20 cellular contexts compared by ENCODE assay signal in the genomic region with DNA sequence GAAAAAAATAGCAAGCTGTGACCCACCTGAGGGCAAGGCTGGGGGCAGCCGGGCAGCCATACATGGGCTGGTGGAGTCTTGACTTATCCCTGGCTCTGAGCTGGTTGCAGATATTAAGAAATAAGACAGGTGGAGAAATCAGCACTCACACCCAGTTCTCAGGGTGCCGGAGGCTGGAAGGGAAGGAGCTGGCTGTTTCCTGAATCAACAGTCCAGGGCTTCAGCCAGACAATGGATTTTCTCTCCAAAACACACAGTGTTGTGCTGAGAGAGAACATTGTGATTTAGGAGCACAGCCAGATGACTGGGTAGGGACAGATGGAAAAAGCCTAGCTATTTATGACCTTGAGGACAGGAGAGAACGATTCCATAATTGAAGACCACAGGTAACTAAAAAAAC.
DNase-seq lines count a peak whose midpoint lies in the region; ATAC-seq and TF ChIP-seq lines count a peak whose summit lies in the region.
"Had no signal": no experiment of that assay in that cellular context is flagged by ENCODE, and none has a peak within 500 bp of the region (broad histone marks: within the 10 kb centered on the region; RNA-seq: fewer than 3 reads in every experiment).

No MANE protein-coding gene starts in this region.

- intact Hi-C loops in Right ventricle myocardium inferior (cut with DNase I), result loop anchor here (5.0 kb wide), 1 partner anchor 105 kb away; no protein-coding TSS in a partner anchor
- intact Hi-C loops in cardiac septum (cut with DNase I), result loop anchor here (5.0 kb wide), 1 partner anchor 45 kb away; no protein-coding TSS in a partner anchor
- intact Hi-C loops in heart left ventricle (cut with DNase I), result loop anchor here in 2 of 10 donors (5.0 to 10.0 kb wide), 2 partner anchors 45 to 143 kb away; no protein-coding TSS in a partner anchor

- H3K36me3 Mint-ChIP-seq in activated naive CD4-positive, alpha-beta T cell treated with anti-CD3 and anti-CD28 coated beads, Interleukin-2, amount 10 ng/mL, durations not matched to agents 7 days and 5 days, result peaks cover 2% of the 10 kb centered on the region

- H3K9me3 ChIP-seq in heart left ventricle, result no peaks in the 10 kb centered on the region
- H3K9me3 ChIP-seq: A549; BLaER1 treated with 17β-estradiol and CSF1 and Interleukin-3, amounts not matched to agents 10 nM and 100 nM had no signal

- WGBS in heart left ventricle, 4 donors, result 22 to 40% (median 38%) methylated on average over 3 of the region's 3 CpGs

- DNase-seq in Right ventricle myocardium inferior (ENCODE audit: missing footprints), result no peak
- no peak for DNase-seq in cardiac septum (ENCODE audit: low spot score)
- peak in 3 of 5 donors; percentile 43 to 60 (median 45) for DNase-seq in heart left ventricle
- DNase-seq in pons (ENCODE audit: low spot score), result peak; percentile 62
- no peak for DNase-seq in activated gamma-delta T cell (lab: John Stamatoyannopoulos, UW)
- DNase-seq in activated CD4-positive, alpha-beta T cell treated with anti-CD3 and anti-CD28 coated beads for 48 hours, result no peak
- DNase-seq in activated naive CD4-positive, alpha-beta T cell treated with anti-CD3 and anti-CD28 coated beads, Interleukin-2, amount 10 ng/mL, durations not matched to agents 7 days and 5 days, result no peak
- DNase-seq: activated naive CD4-positive, alpha-beta T cell treated with anti-CD3 and anti-CD28 coated beads for 36 hours; activated T-cell treated with anti-CD3 and anti-CD28 coated beads, Interleukin-2, amount 50 U/mL, for 24 hours; EL; Karpas-422; kidney; NCI-H1092; NCI-H2029 treated with DMSO at 0.1 percent for 48 hours; stimulated activated CD4-positive, alpha-beta T cell treated with anti-CD3 and anti-CD28 coated beads, Interleukin-4, amount 100 ng/mL, for 24 hours; stimulated activated naive CD8-positive, alpha-beta T cell treated with anti-CD3 and anti-CD28 coated beads, Interleukin-15, amount 100 ng/mL, for 72 hours had no signal

- H3K4me3 ChIP-seq in heart left ventricle, result peak overlapping the region in 2 of 12 donors; percentile 6 to 24
- H3K4me3 ChIP-seq: A549; BLaER1 treated with 17β-estradiol and CSF1 and Interleukin-3, amounts not matched to agents 10 nM and 100 nM had no signal

- ATAC-seq in Right ventricle myocardium inferior (peak; percentile 70), heart left ventricle (peak; percentile 83 to 91 (median 87)), GM21717 (IDR thresholded peaks at IDR 0.05; ENCODE audit: unreplicated experiment) (no peak)
- ATAC-seq: A549; stimulated activated naive CD8-positive, alpha-beta T cell treated with anti-CD3 and anti-CD28 coated beads, Interleukin-15, amount 100 ng/mL, for 72 hours had no signal

- no peaks in the 10 kb centered on the region for H3K27me3 ChIP-seq in heart left ventricle
- H3K27me3 ChIP-seq: BLaER1 treated with 17β-estradiol and CSF1 and Interleukin-3, amounts not matched to agents 10 nM and 100 nM had no signal

- no peaks in the 10 kb centered on the region for H3K9me3 Mint-ChIP-seq in activated naive CD4-positive, alpha-beta T cell treated with anti-CD3 and anti-CD28 coated beads, Interleukin-2, amount 10 ng/mL, durations not matched to agents 7 days and 5 days
- H3K9me3 Mint-ChIP-seq: activated naive CD4-positive, alpha-beta T cell treated with anti-CD3 and anti-CD28 coated beads for 36 hours; activated T-cell treated with anti-CD3 and anti-CD28 coated beads, Interleukin-2, amount 50 U/mL, for 24 hours; stimulated activated naive CD8-positive, alpha-beta T cell treated with anti-CD3 and anti-CD28 coated beads, Interleukin-15, amount 100 ng/mL, for 72 hours had no signal

- no peak overlapping the region for H3K4me3 Mint-ChIP-seq in activated naive CD4-positive, alpha-beta T cell treated with anti-CD3 and anti-CD28 coated beads, Interleukin-2, amount 10 ng/mL, durations not matched to agents 7 days and 5 days
- H3K4me3 Mint-ChIP-seq: activated naive CD4-positive, alpha-beta T cell treated with anti-CD3 and anti-CD28 coated beads for 36 hours; activated T-cell treated with anti-CD3 and anti-CD28 coated beads, Interleukin-2, amount 50 U/mL, for 24 hours; stimulated activated naive CD8-positive, alpha-beta T cell treated with anti-CD3 and anti-CD28 coated beads, Interleukin-15, amount 100 ng/mL, for 72 hours had no signal

- peaks cover 0 to 42% (median 24%) of the 10 kb centered on the region in 12 donors for H3K4me1 ChIP-seq in heart left ventricle

- no peaks in the 10 kb centered on the region for H3K27me3 Mint-ChIP-seq in activated naive CD4-positive, alpha-beta T cell treated with anti-CD3 and anti-CD28 coated beads, Interleukin-2, amount 10 ng/mL, durations not matched to agents 7 days and 5 days
- H3K27me3 Mint-ChIP-seq: activated T-cell treated with anti-CD3 and anti-CD28 coated beads, Interleukin-2, amount 50 U/mL, for 24 hours; stimulated activated naive CD8-positive, alpha-beta T cell treated with anti-CD3 and anti-CD28 coated beads, Interleukin-15, amount 100 ng/mL, for 72 hours had no signal

- no peak overlapping the region for H3K27ac Mint-ChIP-seq in activated naive CD4-positive, alpha-beta T cell treated with anti-CD3 and anti-CD28 coated beads, Interleukin-2, amount 10 ng/mL, durations not matched to agents 7 days and 5 days
- H3K27ac Mint-ChIP-seq: activated naive CD4-positive, alpha-beta T cell treated with anti-CD3 and anti-CD28 coated beads for 36 hours had no signal

- CTCF ChIA-PET in activated naive CD4-positive, alpha-beta T cell treated with anti-CD3 and anti-CD28 coated beads, Interleukin-2, amount 10 ng/mL, durations not matched to agents 7 days and 5 days (lab: Charles Lee), result no interaction called here

- peaks cover 44% of the 10 kb centered on the region for H3K4me1 Mint-ChIP-seq in activated naive CD4-positive, alpha-beta T cell treated with anti-CD3 and anti-CD28 coated beads, Interleukin-2, amount 10 ng/mL, durations not matched to agents 7 days and 5 days

- TF ChIP-seq CTCF in heart left ventricle (IDR thresholded peaks at IDR 0.05), result no peak

- H3K27ac ChIP-seq in heart left ventricle, result peak overlapping the region; percentile 6 to 80 (median 50)
- H3K27ac ChIP-seq: A549, RWPE1 had no signal

- TF ChIP-seq POLR2A in heart left ventricle (IDR thresholded peaks at IDR 0.05), result peak in 1 of 2 donors; percentile 18

- no peaks in the 10 kb centered on the region for H3K36me3 ChIP-seq in heart left ventricle

Comparison
In these comparisons a context has a peak if more than half of its experiments do, and no peak if none do; other contexts are left out.
1. DNase-seq: peak in heart left ventricle (3 of 5) and pons (single experiment); none in Right ventricle myocardium inferior (single experiment), cardiac septum (single experiment), activated gamma-delta T cell (single experiment), activated CD4-positive, alpha-beta T cell treated with anti-CD3 and anti-CD28 coated beads for 48 hours (single experiment) and activated naive CD4-positive, alpha-beta T cell treated with anti-CD3 and anti-CD28 coated beads, Interleukin-2, amount 10 ng/mL, durations not matched to agents 7 days and 5 days (single experiment).